Comparison of ENCODE assay signal across 20 cellular contexts in genomic region chr12:113341535-113341934, GRCh38. TPM values are rescaled to one million over a fixed set of nuclear protein-coding genes. Genes with fewer than 3 reads are reported as not detected.
DNase-seq lines count a peak whose midpoint lies in the region; ATAC-seq, FAIRE-seq and TF ChIP-seq lines count a peak whose summit lies in the region.
"Had no signal": no experiment of that assay in that cellular context is flagged by ENCODE, and none has a peak within 500 bp of the region (broad histone marks: within the 10 kb centered on the region; RNA-seq: fewer than 3 reads in every experiment).

No MANE protein-coding gene starts in this region.

- H3K4me3 ChIP-seq in K562 (no peak overlapping the region), Karpas-422 (ENCODE audit: low read length) (no peak overlapping the region)
- H3K4me3 ChIP-seq: A549 had no signal

- H3K4me1 Mint-ChIP-seq in neural crest cell, result no peaks in the 10 kb centered on the region
- H3K4me1 Mint-ChIP-seq in activated CD8-positive, alpha-beta T cell treated with anti-CD3 and anti-CD28 coated beads for 36 hours (ENCODE audit: low read depth), result no peaks in the 10 kb centered on the region

- H3K4me2 ChIP-seq in K562 (ENCODE audit: insufficient read depth, low read length), result no peak overlapping the region
- no peak overlapping the region for H3K4me2 ChIP-seq in Karpas-422 (ENCODE audit: low read depth, low read length, poor library complexity, severe bottlenecking)
- H3K4me2 ChIP-seq: A549 had no signal

- H3K79me2 ChIP-seq in K562 (ENCODE audit: control insufficient read depth, insufficient read depth, low read length) (no peaks in the 10 kb centered on the region), Karpas-422 (ENCODE audit: low read length) (no peaks in the 10 kb centered on the region)

- no peak overlapping the region for H3K4me3 Mint-ChIP-seq in neural crest cell
- H3K4me3 Mint-ChIP-seq in activated CD8-positive, alpha-beta T cell treated with anti-CD3 and anti-CD28 coated beads for 36 hours, result no peak overlapping the region
- H3K4me3 Mint-ChIP-seq: CD4-positive, CD25-positive, alpha-beta regulatory T cell had no signal

- H3K27ac Mint-ChIP-seq in neural crest cell (ENCODE audit: unreplicated experiment), result peak overlapping the region; percentile 72
- H3K27ac Mint-ChIP-seq in activated CD8-positive, alpha-beta T cell treated with anti-CD3 and anti-CD28 coated beads for 36 hours, result no peak overlapping the region
- H3K27ac Mint-ChIP-seq: CD4-positive, CD25-positive, alpha-beta regulatory T cell; IgD-negative memory B cell had no signal

- TF ChIP-seq POLR2A in K562 (conservative IDR thresholded peaks at IDR 0.05), result no peak

- H3K36me3 ChIP-seq in K562 (ENCODE audit: control insufficient read depth, insufficient read depth, low read length) (no peaks in the 10 kb centered on the region), Karpas-422 (ENCODE audit: insufficient read depth, low read length) (no peaks in the 10 kb centered on the region)

- H3K9me1 ChIP-seq in K562 (ENCODE audit: control insufficient read depth, insufficient read depth, low read length), result no peaks in the 10 kb centered on the region

- H3K9ac ChIP-seq in K562 (ENCODE audit: insufficient read depth in 1 of 2, low read depth in 2 of 2, low read length in 2 of 2), result peak overlapping the region in 1 of 2 experiments; percentile 48; a peak in 1 of 4 replicates
- no peak overlapping the region for H3K9ac ChIP-seq in Karpas-422 (ENCODE audit: low read length)

- TF ChIP-seq CTCF in K562 (IDR thresholded peaks at IDR 0.05 in 2 of 3, conservative IDR thresholded peaks at IDR 0.05 in 1 of 3; ENCODE audit: insufficient read depth in 2 of 3, low read depth in 1 of 3, low read length in 3 of 3) (no peak), neural crest cell (conservative IDR thresholded peaks at IDR 0.05) (no peak)
- no peak for TF ChIP-seq CTCF in activated CD8-positive, alpha-beta T cell treated with anti-CD3 and anti-CD28 coated beads for 36 hours (IDR thresholded peaks at IDR 0.05)

- H3K27me3 ChIP-seq in K562 (ENCODE audit: control insufficient read depth in 2 of 2, insufficient read depth in 2 of 2, low read length in 2 of 2) (no peaks in the 10 kb centered on the region), Karpas-422 (ENCODE audit: low read length) (no peaks in the 10 kb centered on the region)

- no peak for ATAC-seq in K562
- ATAC-seq in sciatic nerve, result no peak
- no peak for ATAC-seq in activated CD8-positive, alpha-beta T cell treated with anti-CD3 and anti-CD28 coated beads for 36 hours

- no peak for FAIRE-seq in K562 (lab: Jason Lieb, UNC)
- FAIRE-seq: A549, HTR-8/SVneo had no signal

- no peak overlapping the region for H3K27ac ChIP-seq in K562 (ENCODE audit: extremely low read depth, low read depth, low read length)
- no peak overlapping the region for H3K27ac ChIP-seq in Karpas-422 (ENCODE audit: low read length)
- H3K27ac ChIP-seq: A549, HL-60 had no signal

- peaks cover 19% of the 10 kb centered on the region for H3K27me3 Mint-ChIP-seq in neural crest cell (ENCODE audit: low read depth)
- no peaks in the 10 kb centered on the region for H3K27me3 Mint-ChIP-seq in activated CD8-positive, alpha-beta T cell treated with anti-CD3 and anti-CD28 coated beads for 36 hours

- H4K20me1 ChIP-seq in K562 (replicated peaks; ENCODE audit: control insufficient read depth, insufficient read depth, low read length) (no peaks in the 10 kb centered on the region), Karpas-422 (ENCODE audit: insufficient read depth, low read depth, low read length) (no peaks in the 10 kb centered on the region)

- no peak for TF ChIP-seq EP300 in K562 (IDR thresholded peaks at IDR 0.05; ENCODE audit: low read length)

- H3K9me3 ChIP-seq in K562 (replicated peaks; ENCODE audit: control insufficient read depth, insufficient read depth, low read depth, low read length) (no peaks in the 10 kb centered on the region), Karpas-422 (ENCODE audit: low read length) (no peaks in the 10 kb centered on the region)
- H3K9me3 ChIP-seq: A549, Caco-2 had no signal

- POLR2A ChIA-PET in K562 (lab: Yijun Ruan, JAX), result interaction anchor here (0.6 kb wide), 1 partner anchor 34 kb away, joined by 3 read pairs; no protein-coding TSS in a partner anchor
- POLR2A ChIA-PET in activated CD8-positive, alpha-beta T cell treated with anti-CD3 and anti-CD28 coated beads for 36 hours (lab: Charles Lee), result no interaction called here

- DNase-seq in Ammon's horn (ENCODE audit: low spot score) (peak; percentile 29), MV-4-11 (lab: John Stamatoyannopoulos, UW) (peak; percentile 52), K562 (ENCODE audit: extremely low read depth in 1 of 4, low spot score in 3 of 4) (no peak), neural crest cell (ENCODE audit: low read depth, low spot score) (no peak), sciatic nerve (ENCODE audit: low spot score) (no peak), Karpas-422 (no peak), GDM1 (lab: John Stamatoyannopoulos, UW) (no peak)
- no peak for DNase-seq in activated CD8-positive, alpha-beta T cell treated with anti-CD3 and anti-CD28 coated beads for 36 hours
- DNase-seq: Caco-2; CD4-positive, CD25-positive, alpha-beta regulatory T cell; DMS153; HCEC 1CT; NCI-H1048; NCI-H2081 treated with DMSO at 0.1 percent for 48 hours; NCI-H524; SHP77 treated with DMSO at 0.1 percent for 48 hours had no signal

- TF ChIP-seq RAD21 in K562 (CRISPR knock-in tag; conservative IDR thresholded peaks at IDR 0.05 in 1 of 2, IDR thresholded peaks at IDR 0.05 in 1 of 2), result no peak

- H2AFZ ChIP-seq in K562 (ENCODE audit: low read depth, low read length) (peak overlapping the region; percentile 32; the same call in 1 of the 2 replicates), Karpas-422 (ENCODE audit: low read length) (no peak overlapping the region)

- H3K4me1 ChIP-seq in K562 (replicated peaks in 1 of 2; ENCODE audit: control insufficient read depth in 2 of 2, insufficient read depth in 2 of 2, low read length in 2 of 2), result peaks cover 4 to 6% of the 10 kb centered on the region in 2 experiments; a peak in 3 of 5 replicates
- no peaks in the 10 kb centered on the region for H3K4me1 ChIP-seq in Karpas-422 (ENCODE audit: low read length)
- H3K4me1 ChIP-seq: A549, Caco-2 had no signal

- no peaks in the 10 kb centered on the region for H3K9me2 ChIP-seq in Karpas-422 (replicated peaks; ENCODE audit: insufficient read depth, low read length)

- CTCF ChIA-PET in K562 (lab: Yijun Ruan, JAX; ENCODE audit: low intra/inter-chr PET ratio), result no interaction called here
- CTCF ChIA-PET in activated CD8-positive, alpha-beta T cell treated with anti-CD3 and anti-CD28 coated beads for 36 hours (lab: Charles Lee), result no interaction called here

- WGBS in K562 (ENCODE audit: insufficient coverage, low coverage, missing lambda C conversion rate), result 57% methylated on average over 6 of the region's 6 CpGs

- H3K36me3 Mint-ChIP-seq in neural crest cell (ENCODE audit: low read depth), result no peaks in the 10 kb centered on the region
- no peaks in the 10 kb centered on the region for H3K36me3 Mint-ChIP-seq in activated CD8-positive, alpha-beta T cell treated with anti-CD3 and anti-CD28 coated beads for 36 hours (ENCODE audit: low read depth)
- H3K36me3 Mint-ChIP-seq: CD4-positive, CD25-positive, alpha-beta regulatory T cell; IgD-negative memory B cell had no signal

- in situ Hi-C loops in K562 (cut with MboI), result no loop called here

- no peaks in the 10 kb centered on the region for H3K9me3 Mint-ChIP-seq in neural crest cell
- H3K9me3 Mint-ChIP-seq in activated CD8-positive, alpha-beta T cell treated with anti-CD3 and anti-CD28 coated beads for 36 hours, result no peaks in the 10 kb centered on the region
- H3K9me3 Mint-ChIP-seq: IgD-negative memory B cell had no signal

- BruUV-seq in K562 (replicated peaks; lab: Mats Ljungman, UMichigan), result no TSS peak

- intact Hi-C loops in K562 (cut with micrococcal nuclease) (no loop called here), sciatic nerve (cut with DNase I) (no loop called here)
- intact Hi-C loops in activated CD8-positive, alpha-beta T cell treated with anti-CD3 and anti-CD28 coated beads for 36 hours (cut with micrococcal nuclease), result no loop called here

RNA-seq across cellular contexts. Expression of gene SLC8B1, which starts 6.6 kb away (rescaled TPM):
- total RNA-seq in K562 (2011; cell fraction: chromatin; rRNA removed; ENCODE audit: low replicate concordance), result 58.8 and 108 TPM in 2 replicates
- total RNA-seq in K562 (2011; cell fraction: nucleolus; rRNA removed), result 66.5 and 71.5 TPM in 2 replicates
- 58.5 and 61.2 TPM in 2 replicates for total RNA-seq in K562 (2011; cell fraction: nucleoplasm; rRNA removed)
- 18.5 and 26.3 TPM in 2 replicates for total RNA-seq in K562 (2014; rRNA removed)
- 12.6 and 18.1 TPM in 2 replicates for total RNA-seq in K562 (2014; rRNA removed; fragmentation: Illumina TruSeq; extraction: Trizol)
- total RNA-seq in K562 (2015; rRNA removed; fragmentation: Illumina TruSeq; extraction: Trizol), result 21.0 and 21.2 TPM in 2 replicates
- total RNA-seq in K562 (2021), result 31.8 and 34.1 TPM in 2 replicates
- polyA plus RNA-seq in K562 (2011; rRNA removed), result 18.2 and 25.0 TPM in 2 replicates
- polyA plus RNA-seq in K562 (2011; cell fraction: cytosol; rRNA removed), result 35.8 and 50.0 TPM in 2 replicates
- 70.2 and 99.8 TPM in 2 replicates for polyA plus RNA-seq in K562 (2011; cell fraction: nucleus; rRNA removed)
- 20.5 and 24.5 TPM in 2 replicates for polyA plus RNA-seq in K562 (2012)
- 23.0 and 24.1 TPM in 2 replicates for polyA plus RNA-seq in K562 (2014; fragmentation: Illumina TruSeq; extraction: Trizol)
- polyA plus RNA-seq in K562 (2014; fragmentation: Nextera tagmentation; extraction: Ambion mirVana), result under 1 TPM; 0.86 to 0.87 TPM
- 25.2 and 26.5 TPM in 2 replicates for polyA plus RNA-seq in K562 (2014; rRNA removed)
- polyA minus RNA-seq in K562 (2011; rRNA and poly(A)+ RNA removed), result 19.1 and 29.2 TPM in 2 replicates
- polyA minus RNA-seq in K562 (2011; cell fraction: cytosol; rRNA and poly(A)+ RNA removed), result 18.6 and 20.4 TPM in 2 replicates
- 27.6 and 36.0 TPM in 2 replicates for polyA minus RNA-seq in K562 (2011; cell fraction: nucleus; rRNA and poly(A)+ RNA removed)
- total RNA-seq in neural crest cell, result 7.1 and 7.3 TPM in 2 replicates
- 34.3 TPM for total RNA-seq in sciatic nerve
- 5.9 and 9.0 TPM in 2 replicates for total RNA-seq in Karpas-422 (2014; rRNA removed; shearing (Covaris generic); ENCODE audit: low replicate concordance)
- total RNA-seq in activated CD8-positive, alpha-beta T cell treated with anti-CD3 and anti-CD28 coated beads for 36 hours, result 10 to 100 TPM; 13.4 to 18.9 TPM

RNA-seq across cellular contexts. Expression of gene PLBD2, which starts 16.9 kb away (rescaled TPM):
- 26.2 and 43.8 TPM in 2 replicates for total RNA-seq in K562 (2011; cell fraction: chromatin; rRNA removed; ENCODE audit: low replicate concordance)
- total RNA-seq in K562 (2011; cell fraction: nucleolus; rRNA removed), result 42.6 and 46.5 TPM in 2 replicates
- total RNA-seq in K562 (2011; cell fraction: nucleoplasm; rRNA removed), result 41.1 and 61.7 TPM in 2 replicates
- total RNA-seq in K562 (2014; rRNA removed) (7.2 and 9.1 TPM in 2 replicates), K562 (2014; rRNA removed; fragmentation: Illumina TruSeq; extraction: Trizol) (1.3 and 2.4 TPM in 2 replicates), K562 (2015; rRNA removed; fragmentation: Illumina TruSeq; extraction: Trizol) (4.1 and 4.4 TPM in 2 replicates), K562 (2021) (33.1 and 37.4 TPM in 2 replicates), neural crest cell (33.4 and 36.6 TPM in 2 replicates), sciatic nerve (44.2 TPM)
- polyA plus RNA-seq in K562 (2011; rRNA removed) (5.5 and 7.8 TPM in 2 replicates), K562 (2014; fragmentation: Illumina TruSeq; extraction: Trizol) (31.3 and 33.7 TPM in 2 replicates), K562 (2014; fragmentation: Nextera tagmentation; extraction: Ambion mirVana) (1 to 10 TPM; 5.0 to 6.0 TPM), K562 (2014; rRNA removed) (16.4 and 17.6 TPM in 2 replicates)
- polyA plus RNA-seq in K562 (2011; cell fraction: cytosol; rRNA removed), result 11.4 and 15.3 TPM in 2 replicates
- polyA plus RNA-seq in K562 (2011; cell fraction: nucleus; rRNA removed), result 8.5 and 11.2 TPM in 2 replicates
- polyA plus RNA-seq in K562 (2012), result 18.7 and 28.0 TPM in 2 replicates
- polyA minus RNA-seq in K562 (2011; rRNA and poly(A)+ RNA removed), result 7.4 and 11.0 TPM in 2 replicates
- 21.5 and 26.5 TPM in 2 replicates for polyA minus RNA-seq in K562 (2011; cell fraction: cytosol; rRNA and poly(A)+ RNA removed)
- 6.9 and 7.3 TPM in 2 replicates for polyA minus RNA-seq in K562 (2011; cell fraction: nucleus; rRNA and poly(A)+ RNA removed)
- 6.5 and 11.8 TPM in 2 replicates for total RNA-seq in Karpas-422 (2014; rRNA removed; shearing (Covaris generic); ENCODE audit: low replicate concordance)
- total RNA-seq in activated CD8-positive, alpha-beta T cell treated with anti-CD3 and anti-CD28 coated beads for 36 hours, result 10 to 100 TPM; 13.5 to 13.9 TPM

Comparison
In these comparisons a context has a peak if more than half of its experiments do, and no peak if none do; other contexts are left out.
1. DNase-seq: peak in Ammon's horn (single experiment) and MV-4-11 (single experiment); none in K562 (0 of 4), neural crest cell (single experiment), sciatic nerve (single experiment), Karpas-422 (single experiment), GDM1 (single experiment) and activated CD8-positive, alpha-beta T cell treated with anti-CD3 and anti-CD28 coated beads for 36 hours (single experiment).